In genomic region chr11:93271596-93271995, GRCh38 we compare ENCODE assay signal across 8 cellular contexts. TPM values are rescaled to one million over a fixed set of nuclear protein-coding genes. Genes with fewer than 3 reads are reported as not detected.
"Had no signal": no experiment of that assay in that cellular context is flagged by ENCODE, and none has a peak within 500 bp of the region (broad histone marks: within the 10 kb centered on the region; RNA-seq: fewer than 3 reads in every experiment).

No MANE protein-coding gene starts in this region.

- H3K4me2 ChIP-seq: GM23338 had no signal

- H2AFZ ChIP-seq: GM23338 had no signal

- ATAC-seq: GM23338, HepG2 had no signal

- H3K27ac ChIP-seq: HL-60 had no signal

- H3K27ac Mint-ChIP-seq: GM23338, H9, IgD-negative memory B cell had no signal

- H3K4me1 Mint-ChIP-seq: GM23338, H9, IgD-negative memory B cell had no signal

- H3K27me3 Mint-ChIP-seq: IgD-negative memory B cell had no signal

- H3K36me3 Mint-ChIP-seq: IgD-negative memory B cell had no signal

- H3K4me3 ChIP-seq: GM23338 had no signal

- DNase-seq: H9, HCEC 1CT had no signal

- H3K4me3 Mint-ChIP-seq: GM23338, H9, IgD-negative memory B cell had no signal

RNA-seq across cellular contexts. Expression of gene DEUP1, which starts 58.9 kb away (rescaled TPM):
- total RNA-seq: HepG2, HT1080 had no signal
- polyA plus RNA-seq: H1, HepG2, IgD-negative memory B cell had no signal
